In the genomic region with DNA sequence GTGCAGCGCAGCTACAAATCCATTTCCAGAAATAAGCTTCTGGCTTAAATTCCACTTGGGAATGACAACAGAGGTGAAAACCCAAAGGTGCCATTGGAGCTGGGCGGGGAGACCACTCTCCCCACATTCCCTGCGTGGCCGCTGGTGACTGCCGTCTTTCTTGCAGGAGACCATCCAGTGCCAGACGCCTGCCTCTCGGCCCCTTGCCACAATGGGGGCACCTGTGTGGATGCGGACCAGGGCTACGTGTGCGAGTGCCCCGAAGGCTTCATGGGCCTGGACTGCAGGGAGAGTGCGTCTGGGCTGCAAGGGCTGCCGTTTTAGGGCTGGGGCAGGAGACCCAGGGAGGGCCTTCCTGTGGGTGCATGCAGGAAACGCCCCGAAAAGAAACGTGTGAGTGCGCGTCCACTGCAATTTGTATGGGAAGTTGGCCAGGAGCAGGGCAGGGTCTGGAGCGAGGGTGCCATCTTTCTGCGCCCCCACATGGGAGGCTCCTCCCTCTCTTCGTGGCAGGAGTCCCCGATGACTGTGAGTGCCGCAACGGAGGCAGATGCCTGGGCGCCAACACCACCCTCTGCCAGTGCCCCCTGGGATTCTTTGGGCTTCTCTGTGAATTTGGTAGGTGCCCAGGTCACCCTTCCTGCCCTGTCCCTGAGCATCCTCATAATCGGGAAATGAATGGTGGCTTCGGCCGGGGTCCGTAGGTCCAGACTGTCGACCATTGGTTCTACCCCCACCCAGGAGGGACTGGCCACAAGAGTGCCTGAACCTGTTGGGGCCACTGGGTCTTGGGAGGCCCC, we compare ENCODE assay signal across 29 cellular contexts.
"Had no signal": no experiment of that assay in that cellular context is flagged by ENCODE, and none has a peak within 500 bp of the region (broad histone marks: within the 10 kb centered on the region; RNA-seq: fewer than 3 reads in every experiment).

No MANE protein-coding gene starts in this region.

- H3K27me3 ChIP-seq: ascending aorta, body of pancreas had no signal

- H3K4me3 Mint-ChIP-seq: activated naive CD8-positive, alpha-beta T cell treated with anti-CD3 and anti-CD28 coated beads, Interleukin-2, amount 50 U/mL, for 24 hours; activated T-helper 1 cell treated with anti-CD3 and anti-CD28 coated beads, Interleukin-12 subunit alpha, Interleukin-12 subunit beta, Interleukin-2, Interleukin-4 antibody, amounts not matched to agents 30 ng/mL and 10 ng/mL and 1 ng/mL, durations not matched to agents 14 hours and 24 hours and 36 hours; T-helper 1 cell treated with Interleukin-12 subunit alpha and Interleukin-12 subunit beta and Interleukin-4 antibody, amounts not matched to agents 30 μg/mL and 1 μg/mL, for 36 hours had no signal

- H3K4me1 ChIP-seq: ascending aorta, body of pancreas had no signal

- H3K27ac Mint-ChIP-seq: activated naive CD4-positive, alpha-beta T cell treated with anti-CD3 and anti-CD28 coated beads, Interleukin-2, amount 50 U/mL, for 72 hours; activated naive CD8-positive, alpha-beta T cell treated with anti-CD3 and anti-CD28 coated beads, Interleukin-2, amount 50 U/mL, for 24 hours; activated T-helper 1 cell treated with anti-CD3 and anti-CD28 coated beads, Interleukin-12 subunit alpha, Interleukin-12 subunit beta, Interleukin-2, Interleukin-4 antibody, amounts not matched to agents 30 ng/mL and 10 ng/mL and 1 ng/mL, durations not matched to agents 14 hours and 24 hours and 36 hours; T-helper 1 cell treated with Interleukin-12 subunit alpha and Interleukin-12 subunit beta and Interleukin-4 antibody, amounts not matched to agents 30 μg/mL and 1 μg/mL, for 36 hours had no signal

- H3K9me3 ChIP-seq: body of pancreas had no signal

- H3K4me3 ChIP-seq: ascending aorta, body of pancreas had no signal

- H3K27me3 Mint-ChIP-seq: activated naive CD8-positive, alpha-beta T cell treated with anti-CD3 and anti-CD28 coated beads, Interleukin-2, amount 50 U/mL, for 24 hours had no signal

- H3K27ac ChIP-seq: ascending aorta, body of pancreas, KMS-11 had no signal

- FAIRE-seq: bronchial epithelial cell had no signal

- H3K9me3 Mint-ChIP-seq: activated naive CD4-positive, alpha-beta T cell treated with anti-CD3 and anti-CD28 coated beads, Interleukin-2, amount 50 U/mL, for 72 hours; activated naive CD8-positive, alpha-beta T cell treated with anti-CD3 and anti-CD28 coated beads, Interleukin-2, amount 50 U/mL, for 24 hours; activated T-helper 1 cell treated with anti-CD3 and anti-CD28 coated beads, Interleukin-12 subunit alpha, Interleukin-12 subunit beta, Interleukin-2, Interleukin-4 antibody, amounts not matched to agents 30 ng/mL and 10 ng/mL and 1 ng/mL, durations not matched to agents 14 hours and 24 hours and 36 hours; T-helper 1 cell treated with Interleukin-12 subunit alpha and Interleukin-12 subunit beta and Interleukin-4 antibody, amounts not matched to agents 30 μg/mL and 1 μg/mL, for 36 hours had no signal

- H3K36me3 Mint-ChIP-seq: activated naive CD4-positive, alpha-beta T cell treated with anti-CD3 and anti-CD28 coated beads, Interleukin-2, amount 50 U/mL, for 72 hours had no signal

- ATAC-seq: activated naive CD4-positive, alpha-beta T cell treated with anti-CD3 and anti-CD28 coated beads, Interleukin-2, amount 50 U/mL, for 72 hours; activated naive CD8-positive, alpha-beta T cell treated with anti-CD3 and anti-CD28 coated beads, Interleukin-2, amount 50 U/mL, for 24 hours; body of pancreas; Panc1 had no signal

- DNase-seq: activated CD4-positive, alpha-beta T cell treated with anti-CD3 and anti-CD28 coated beads for 48 hours; activated CD4-positive, alpha-beta T cell treated with anti-CD3 and anti-CD28 coated beads, Interleukin-2, amount 50 U/mL, for 48 hours; activated CD4-positive, CD25-positive, alpha-beta regulatory T cell treated with anti-CD3 and anti-CD28 coated beads, Interleukin-2, amount 50 U/mL, for 72 hours; activated CD8-positive, alpha-beta memory T cell treated with anti-CD3 and anti-CD28 coated beads, Interleukin-2, amount 50 U/mL, for 4 hours; activated effector memory CD4-positive, alpha-beta T cell treated with Interleukin-2 at 50 U/mL for 16 hours; activated naive CD4-positive, alpha-beta T cell; activated naive CD8-positive, alpha-beta T cell treated with anti-CD3 and anti-CD28 coated beads, Interleukin-2, amount 50 U/mL, for 24 hours; activated T-cell treated with anti-CD3 and anti-CD28 coated beads, Interleukin-2, amount 50 U/mL, for 1 hour; amniotic stem cell; body of pancreas; NCI-H1092; NCI-H1417; NCI-H1694; NCI-H2029; NCI-H2107; NCI-H345; NCI-H510A; NCI-H69; NK-92 treated with Interleukin-12 subunit alpha and Interleukin-12 subunit beta, amount 100 ng/mL, for 24 hours; OCI-M1; Right ventricle myocardium superior; RPMI8226 had no signal

- H3K4me1 Mint-ChIP-seq: activated naive CD8-positive, alpha-beta T cell treated with anti-CD3 and anti-CD28 coated beads, Interleukin-2, amount 50 U/mL, for 24 hours had no signal
